ENCODE assay signal across 9 cellular contexts in genomic region chr1:151325646-151326429, GRCh38. TPM values are rescaled to one million over a fixed set of nuclear protein-coding genes. Genes with fewer than 3 reads are reported as not detected.
DNase-seq lines count a peak whose midpoint lies in the region; ATAC-seq, FAIRE-seq and TF ChIP-seq lines count a peak whose summit lies in the region.
"Had no signal": no experiment of that assay in that cellular context is flagged by ENCODE, and none has a peak within 500 bp of the region (broad histone marks: within the 10 kb centered on the region; RNA-seq: fewer than 3 reads in every experiment).

No MANE protein-coding gene starts in this region.

- peaks cover 19% of the 10 kb centered on the region for H3K36me3 Mint-ChIP-seq in activated naive CD4-positive, alpha-beta T cell treated with anti-CD3 and anti-CD28 coated beads for 36 hours (ENCODE audit: low read depth)
- peaks cover 56% of the 10 kb centered on the region for H3K36me3 Mint-ChIP-seq in activated T-helper 17 cell treated with anti-CD3 and anti-CD28 coated beads, Interleukin-2, amount 50 U/mL, for 72 hours (ENCODE audit: low read depth)
- peaks cover 22% of the 10 kb centered on the region for H3K36me3 Mint-ChIP-seq in type B pancreatic cell

- no peaks in the 10 kb centered on the region for H3K9me3 Mint-ChIP-seq in activated naive CD4-positive, alpha-beta T cell treated with anti-CD3 and anti-CD28 coated beads for 36 hours
- H3K9me3 Mint-ChIP-seq in activated T-helper 17 cell treated with anti-CD3 and anti-CD28 coated beads, Interleukin-2, amount 50 U/mL, for 72 hours: no peaks in the 10 kb centered on the region
- no peaks in the 10 kb centered on the region for H3K9me3 Mint-ChIP-seq in type B pancreatic cell

- TF ChIP-seq CTCF in kidney epithelial cell (IDR thresholded peaks at IDR 0.05; ENCODE audit: insufficient read depth, low read length, poor library complexity, severe bottlenecking): no peak
- no peak for TF ChIP-seq CTCF in type B pancreatic cell (conservative IDR thresholded peaks at IDR 0.05)

- H3K36me3 ChIP-seq in kidney epithelial cell (ENCODE audit: control insufficient read depth, insufficient read depth, low read length): no peaks in the 10 kb centered on the region

- CTCF ChIA-PET in activated naive CD4-positive, alpha-beta T cell treated with anti-CD3 and anti-CD28 coated beads for 36 hours (lab: Charles Lee): interaction anchor here (0.9 to 5.2 kb wide), 4 partner anchors 14 to 44 kb away, joined by 3 to 49 read pairs (median 16); partner anchors contain the start of gene ZNF687

- H3K27me3 Mint-ChIP-seq in activated naive CD4-positive, alpha-beta T cell treated with anti-CD3 and anti-CD28 coated beads for 36 hours (ENCODE audit: low read depth): no peaks in the 10 kb centered on the region
- no peaks in the 10 kb centered on the region for H3K27me3 Mint-ChIP-seq in activated T-helper 17 cell treated with anti-CD3 and anti-CD28 coated beads, Interleukin-2, amount 50 U/mL, for 72 hours
- no peaks in the 10 kb centered on the region for H3K27me3 Mint-ChIP-seq in type B pancreatic cell

- ATAC-seq in activated T-helper 17 cell treated with anti-CD3 and anti-CD28 coated beads, Interleukin-2, amount 50 U/mL, for 72 hours (replicated peaks): no peak

- no peak for FAIRE-seq in HTR-8/SVneo (lab: Jason Lieb, UNC)

- H3K4me3 ChIP-seq in kidney epithelial cell (ENCODE audit: low read depth, low read length): peak overlapping the region; percentile 92

- H3K4me1 Mint-ChIP-seq in activated naive CD4-positive, alpha-beta T cell treated with anti-CD3 and anti-CD28 coated beads for 36 hours (ENCODE audit: low read depth): peaks cover 42% of the 10 kb centered on the region
- H3K4me1 Mint-ChIP-seq in activated T-helper 17 cell treated with anti-CD3 and anti-CD28 coated beads, Interleukin-2, amount 50 U/mL, for 72 hours: peaks cover 36% of the 10 kb centered on the region
- peaks cover 20% of the 10 kb centered on the region for H3K4me1 Mint-ChIP-seq in type B pancreatic cell (ENCODE audit: unreplicated experiment)

- no peaks in the 10 kb centered on the region for H3K27me3 ChIP-seq in kidney epithelial cell (ENCODE audit: control insufficient read depth, insufficient read depth, low read length)

- peak overlapping the region; percentile 93 for H3K4me3 Mint-ChIP-seq in activated naive CD4-positive, alpha-beta T cell treated with anti-CD3 and anti-CD28 coated beads for 36 hours
- H3K4me3 Mint-ChIP-seq in activated T-helper 17 cell treated with anti-CD3 and anti-CD28 coated beads, Interleukin-2, amount 50 U/mL, for 72 hours: peak overlapping the region; percentile 100
- peak overlapping the region; percentile 97 for H3K4me3 Mint-ChIP-seq in type B pancreatic cell

- intact Hi-C loops in activated naive CD4-positive, alpha-beta T cell treated with anti-CD3 and anti-CD28 coated beads for 36 hours (cut with micrococcal nuclease): loop anchor here (2.0 to 5.0 kb wide), 3 partner anchors 129 to 449 kb away; partner anchors contain the start of genes ARNT, GABPB2 and PIP5K1A

- DNase-seq in activated naive CD4-positive, alpha-beta T cell treated with anti-CD3 and anti-CD28 coated beads for 36 hours: no peak
- no peak for DNase-seq in activated naive CD4-positive, alpha-beta T cell treated with Interleukin-2 at 50 U/mL for 16 hours
- DNase-seq in kidney epithelial cell (ENCODE audit: low read depth) (no peak), type B pancreatic cell (ENCODE audit: extremely low spot score, unreplicated experiment) (no peak), midbrain (lab: John Stamatoyannopoulos, UW) (no peak), T1000 (lab: John Stamatoyannopoulos, UW) (no peak), HTR-8/SVneo (ENCODE audit: insufficient read length, low spot score) (no peak)
- DNase-seq: stimulated activated CD4-positive, alpha-beta T cell treated with anti-CD3 and anti-CD28 coated beads, Interleukin-15, amount 100 ng/mL, for 24 hours had no signal

- H3K27ac Mint-ChIP-seq in activated naive CD4-positive, alpha-beta T cell treated with anti-CD3 and anti-CD28 coated beads for 36 hours: peak overlapping the region; percentile 96
- H3K27ac Mint-ChIP-seq in activated T-helper 17 cell treated with anti-CD3 and anti-CD28 coated beads, Interleukin-2, amount 50 U/mL, for 72 hours: peak overlapping the region; percentile 99
- peak overlapping the region; percentile 95 for H3K27ac Mint-ChIP-seq in type B pancreatic cell

RNA-seq across cellular contexts. Expression of gene PI4KB, which starts 1.4 kb away (rescaled TPM):
- 10 to 100 TPM; 64.1 to 69.2 TPM for total RNA-seq in activated naive CD4-positive, alpha-beta T cell treated with anti-CD3 and anti-CD28 coated beads for 36 hours
- total RNA-seq in activated T-helper 17 cell treated with anti-CD3 and anti-CD28 coated beads, Interleukin-2, amount 50 U/mL, for 72 hours: 10 to 100 TPM; 70.0 to 76.8 TPM
- 42.3 and 44.1 TPM in 2 replicates for total RNA-seq in kidney epithelial cell
- 59.6 and 60.7 TPM in 2 replicates for total RNA-seq in type B pancreatic cell (ENCODE audit: low replicate concordance)

RNA-seq across cellular contexts. Expression of gene RFX5, which starts 21.2 kb away (rescaled TPM):
- 10 to 100 TPM; 62.3 to 63.4 TPM for total RNA-seq in activated naive CD4-positive, alpha-beta T cell treated with anti-CD3 and anti-CD28 coated beads for 36 hours
- 10 to 100 TPM; 48.0 to 86.0 TPM for total RNA-seq in activated T-helper 17 cell treated with anti-CD3 and anti-CD28 coated beads, Interleukin-2, amount 50 U/mL, for 72 hours
- 32.4 and 41.8 TPM in 2 replicates for total RNA-seq in kidney epithelial cell
- 27.3 and 66.5 TPM in 2 replicates for total RNA-seq in type B pancreatic cell (ENCODE audit: low replicate concordance)

RNA-seq across cellular contexts. Expression of gene ZNF687, which starts 43.7 kb away (rescaled TPM):
- total RNA-seq in activated naive CD4-positive, alpha-beta T cell treated with anti-CD3 and anti-CD28 coated beads for 36 hours: 10 to 100 TPM; 20.9 to 22.0 TPM
- total RNA-seq in activated T-helper 17 cell treated with anti-CD3 and anti-CD28 coated beads, Interleukin-2, amount 50 U/mL, for 72 hours: 10 to 100 TPM; 24.9 to 29.6 TPM
- total RNA-seq in kidney epithelial cell (27.9 and 35.3 TPM in 2 replicates), type B pancreatic cell (ENCODE audit: low replicate concordance) (29.6 and 31.7 TPM in 2 replicates)

RNA-seq across cellular contexts. Expression of gene SELENBP1, which starts 46.7 kb away (rescaled TPM):
- not detected for total RNA-seq in activated naive CD4-positive, alpha-beta T cell treated with anti-CD3 and anti-CD28 coated beads for 36 hours
- not detected for total RNA-seq in activated T-helper 17 cell treated with anti-CD3 and anti-CD28 coated beads, Interleukin-2, amount 50 U/mL, for 72 hours
- 2.3 and 5.8 TPM in 2 replicates for total RNA-seq in kidney epithelial cell
- total RNA-seq in type B pancreatic cell (ENCODE audit: low replicate concordance): 20.5 and 39.2 TPM in 2 replicates
